Comparison of ENCODE assay signal across 22 cellular contexts in genomic region chr22:45420539-45420938, GRCh38. TPM values are rescaled to one million over a fixed set of nuclear protein-coding genes. Genes with fewer than 3 reads are reported as not detected.
"Had no signal": no experiment of that assay in that cellular context is flagged by ENCODE, and none has a peak within 500 bp of the region (broad histone marks: within the 10 kb centered on the region; RNA-seq: fewer than 3 reads in every experiment).

No MANE protein-coding gene starts in this region.

- H3K36me3 ChIP-seq: colonic mucosa, left ventricle myocardium inferior, lower lobe of right lung, right lobe of liver, stomach, upper lobe of left lung, vagina had no signal

- ATAC-seq: lower lobe of right lung; psoas muscle; right lobe of liver; stimulated activated effector memory CD8-positive, alpha-beta T cell treated with anti-CD3 and anti-CD28 coated beads, Interleukin-12 subunit alpha, Interleukin-12 subunit beta, amount 100 ng/mL, for 72 hours had no signal

- H3K9me3 Mint-ChIP-seq: stimulated activated effector memory CD8-positive, alpha-beta T cell treated with anti-CD3 and anti-CD28 coated beads, Interleukin-12 subunit alpha, Interleukin-12 subunit beta, amount 100 ng/mL, for 72 hours had no signal

- H3K4me3 ChIP-seq: colonic mucosa, left ventricle myocardium inferior, lower lobe of right lung, psoas muscle, right lobe of liver, stomach, upper lobe of left lung, vagina had no signal

- H3K9me3 ChIP-seq: colonic mucosa, left ventricle myocardium inferior, lower lobe of right lung, psoas muscle, right lobe of liver, stomach, upper lobe of left lung, vagina had no signal

- H3K4me1 ChIP-seq: colonic mucosa, left ventricle myocardium inferior, lower lobe of right lung, psoas muscle, right lobe of liver, stomach had no signal

- H3K4me3 Mint-ChIP-seq: endodermal cell; memory B cell; naive B cell; nephron; stimulated activated effector memory CD8-positive, alpha-beta T cell treated with anti-CD3 and anti-CD28 coated beads, Interleukin-12 subunit alpha, Interleukin-12 subunit beta, amount 100 ng/mL, for 72 hours had no signal

- H3K27ac Mint-ChIP-seq: endodermal cell; memory B cell; nephron; stimulated activated effector memory CD8-positive, alpha-beta T cell treated with anti-CD3 and anti-CD28 coated beads, Interleukin-12 subunit alpha, Interleukin-12 subunit beta, amount 100 ng/mL, for 72 hours had no signal

- H3K36me3 Mint-ChIP-seq: memory B cell, naive B cell had no signal

- DNase-seq: colonic mucosa; effector CD4-positive, alpha-beta T cell; endodermal cell; foreskin melanocyte; hippocampal formation; left ventricle myocardium inferior; lower lobe of right lung; naive B cell; psoas muscle; retina; right lobe of liver; stimulated activated CD4-positive, alpha-beta T cell treated with anti-CD3 and anti-CD28 coated beads, Interleukin-4, amount 100 ng/mL, for 1 hour; stomach; substantia nigra; upper lobe of left lung had no signal

- H3K27me3 Mint-ChIP-seq: naive B cell had no signal

- H3K4me1 Mint-ChIP-seq: endodermal cell, memory B cell, naive B cell, nephron had no signal

- H3K27ac ChIP-seq: colonic mucosa, left ventricle myocardium inferior, lower lobe of right lung, psoas muscle, right lobe of liver, stomach, upper lobe of left lung, vagina had no signal

- H3K27me3 ChIP-seq: colonic mucosa, right lobe of liver, stomach, upper lobe of left lung, vagina had no signal

RNA-seq across cellular contexts. Expression of gene RIBC2, which starts 7.0 kb away (rescaled TPM):
- total RNA-seq: left ventricle myocardium inferior, psoas muscle had no signal

RNA-seq across cellular contexts. Expression of gene SMC1B, which starts 7.1 kb away (rescaled TPM):
- total RNA-seq: cerebellum, left ventricle myocardium inferior, lower lobe of right lung, omental fat pad, psoas muscle, right lobe of liver, stomach, upper lobe of left lung, vagina had no signal
- polyA plus RNA-seq: endothelial cell of umbilical vein, psoas muscle had no signal
